8 cellular contexts compared by ENCODE assay signal in the genomic region with DNA sequence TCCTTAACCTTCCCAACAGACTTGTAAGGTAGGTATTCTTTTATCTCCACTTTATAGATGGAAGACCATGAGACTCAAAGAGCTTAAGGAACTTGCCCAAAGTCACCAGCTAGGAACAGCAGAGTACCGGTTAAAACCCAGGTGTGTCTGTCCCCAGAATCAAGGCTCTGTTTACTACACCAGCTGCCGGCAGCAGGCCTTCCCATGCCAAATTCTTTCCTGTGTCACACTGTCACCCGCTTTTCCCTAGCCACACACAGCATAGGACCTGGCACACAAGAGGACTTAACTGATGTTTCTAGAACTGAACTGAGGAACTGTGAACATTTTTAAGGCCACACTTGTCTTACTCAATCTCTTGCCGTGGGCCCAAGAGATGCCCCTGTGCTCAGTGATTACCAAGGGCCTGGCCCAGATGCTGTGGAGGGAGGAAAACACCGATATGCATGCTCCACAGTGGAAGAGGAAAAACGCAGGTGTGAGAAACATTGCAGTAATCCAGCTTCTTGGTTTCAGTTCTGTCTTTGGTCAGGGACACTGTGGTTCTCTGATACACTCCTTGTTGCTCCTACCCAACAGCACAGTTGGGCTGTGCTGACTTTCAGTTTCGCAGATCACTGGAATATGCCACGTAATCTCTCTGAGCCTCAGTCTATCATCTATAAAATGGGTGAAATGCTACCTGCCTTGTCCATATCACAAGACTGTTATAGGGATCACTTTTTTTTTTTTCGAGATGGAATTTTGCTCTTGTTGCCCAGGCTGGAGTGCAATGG. TPM values are rescaled to one million over a fixed set of nuclear protein-coding genes. Genes with fewer than 3 reads are reported as not detected.
DNase-seq lines count a peak whose midpoint lies in the region; ATAC-seq and TF ChIP-seq lines count a peak whose summit lies in the region.

No MANE protein-coding gene starts in this region.

- peak; percentile 24 for TF ChIP-seq POLR2A in GM19193 (IDR thresholded peaks at IDR 0.05; ENCODE audit: extremely low read depth, insufficient read depth, insufficient read length)

- H3K4me3 ChIP-seq in BLaER1 treated with 17β-estradiol and CSF1 and Interleukin-3, amounts not matched to agents 10 nM and 100 nM, result no peak overlapping the region

- no peak for TF ChIP-seq CTCF in WTC11 (IDR thresholded peaks at IDR 0.05)

- H3K27me3 ChIP-seq in BLaER1 treated with 17β-estradiol and CSF1 and Interleukin-3, amounts not matched to agents 10 nM and 100 nM, result no peaks in the 10 kb centered on the region

- H3K4me3 Mint-ChIP-seq in activated naive CD8-positive, alpha-beta T cell treated with anti-CD3 and anti-CD28 coated beads, Interleukin-2, amount 50 U/mL, for 24 hours, result no peak overlapping the region
- H3K4me3 Mint-ChIP-seq in WTC11, result no peak overlapping the region

- peak; percentile 83 for ATAC-seq in HG03159 (IDR thresholded peaks at IDR 0.05; ENCODE audit: unreplicated experiment)
- peak; percentile 83 for ATAC-seq in activated naive CD8-positive, alpha-beta T cell treated with anti-CD3 and anti-CD28 coated beads, Interleukin-2, amount 50 U/mL, for 24 hours
- no peak for ATAC-seq in WTC11

- CTCF ChIA-PET in WTC11 (lab: Charles Lee), result interaction anchor here (1.1 to 3.2 kb wide), 3 partner anchors 26 to 55 kb away, joined by 3 to 15 read pairs (median 11); no protein-coding TSS in a partner anchor

- H3K27ac ChIP-seq in BLaER1 treated with 17β-estradiol and CSF1 and Interleukin-3, amounts not matched to agents 10 nM and 100 nM, result peak overlapping the region in 9 of 11 experiments; percentile 10 to 75 (median 62); a peak in 16 of 22 replicates

- H3K4me1 ChIP-seq in BLaER1 treated with 17β-estradiol and CSF1 and Interleukin-3, amounts not matched to agents 10 nM and 100 nM, result peaks cover 22 to 46% (median 37%) of the 10 kb centered on the region in 10 experiments

- peak overlapping the region; percentile 67 for H3K27ac Mint-ChIP-seq in activated naive CD8-positive, alpha-beta T cell treated with anti-CD3 and anti-CD28 coated beads, Interleukin-2, amount 50 U/mL, for 24 hours
- H3K27ac Mint-ChIP-seq in WTC11, result no peak overlapping the region

- H3K9me3 Mint-ChIP-seq in activated naive CD8-positive, alpha-beta T cell treated with anti-CD3 and anti-CD28 coated beads, Interleukin-2, amount 50 U/mL, for 24 hours, result no peaks in the 10 kb centered on the region
- H3K9me3 Mint-ChIP-seq in WTC11, result peaks cover 22% of the 10 kb centered on the region

- POLR2A ChIA-PET in WTC11 (lab: Charles Lee), result no interaction called here

- H3K4me2 ChIP-seq in BLaER1 treated with 17β-estradiol and CSF1 and Interleukin-3, amounts not matched to agents 10 nM and 100 nM, result peak overlapping the region; percentile 15 to 66 (median 51)

- H3K27me3 Mint-ChIP-seq in activated naive CD8-positive, alpha-beta T cell treated with anti-CD3 and anti-CD28 coated beads, Interleukin-2, amount 50 U/mL, for 24 hours, result no peaks in the 10 kb centered on the region
- peaks cover 4% of the 10 kb centered on the region; the same call in 1 of the 2 replicates for H3K27me3 Mint-ChIP-seq in WTC11 (ENCODE audit: low read depth)

- no peaks in the 10 kb centered on the region for H4K20me1 ChIP-seq in BLaER1 treated with 17β-estradiol and CSF1 and Interleukin-3, amounts not matched to agents 10 nM and 100 nM

- no peak for DNase-seq in activated naive CD8-positive, alpha-beta T cell treated with anti-CD3 and anti-CD28 coated beads, Interleukin-2, amount 50 U/mL, for 24 hours
- DNase-seq in WTC11 (ENCODE audit: low spot score) (no peak), NCI-H774 (lab: John Stamatoyannopoulos, UW) (no peak), NCI-H524 (lab: John Stamatoyannopoulos, UW) (no peak)
- DNase-seq in effector CD8-positive, alpha-beta T cell (lab: John Stamatoyannopoulos, UW), result no peak

- H3K36me3 Mint-ChIP-seq in activated naive CD8-positive, alpha-beta T cell treated with anti-CD3 and anti-CD28 coated beads, Interleukin-2, amount 50 U/mL, for 24 hours (ENCODE audit: low read depth), result no peaks in the 10 kb centered on the region
- peaks cover 11% of the 10 kb centered on the region for H3K36me3 Mint-ChIP-seq in WTC11

- H3K9me3 ChIP-seq in BLaER1 treated with 17β-estradiol and CSF1 and Interleukin-3, amounts not matched to agents 10 nM and 100 nM (replicated peaks in 1 of 11), result no peaks in the 10 kb centered on the region

- peak overlapping the region in 5 of 11 experiments; percentile 20 to 51 (median 39); a peak in 6 of 22 replicates for H3K9ac ChIP-seq in BLaER1 treated with 17β-estradiol and CSF1 and Interleukin-3, amounts not matched to agents 10 nM and 100 nM

- no peaks in the 10 kb centered on the region for H3K36me3 ChIP-seq in BLaER1 treated with 17β-estradiol and CSF1 and Interleukin-3, amounts not matched to agents 10 nM and 100 nM

- peaks cover 29% of the 10 kb centered on the region for H3K4me1 Mint-ChIP-seq in activated naive CD8-positive, alpha-beta T cell treated with anti-CD3 and anti-CD28 coated beads, Interleukin-2, amount 50 U/mL, for 24 hours
- H3K4me1 Mint-ChIP-seq in WTC11, result peaks cover 13% of the 10 kb centered on the region

TF ChIP-seq in WTC11, 78 proteins besides CTCF, POLR2A, EP300 and RAD21:
- TF ChIP-seq, protein P1, sequence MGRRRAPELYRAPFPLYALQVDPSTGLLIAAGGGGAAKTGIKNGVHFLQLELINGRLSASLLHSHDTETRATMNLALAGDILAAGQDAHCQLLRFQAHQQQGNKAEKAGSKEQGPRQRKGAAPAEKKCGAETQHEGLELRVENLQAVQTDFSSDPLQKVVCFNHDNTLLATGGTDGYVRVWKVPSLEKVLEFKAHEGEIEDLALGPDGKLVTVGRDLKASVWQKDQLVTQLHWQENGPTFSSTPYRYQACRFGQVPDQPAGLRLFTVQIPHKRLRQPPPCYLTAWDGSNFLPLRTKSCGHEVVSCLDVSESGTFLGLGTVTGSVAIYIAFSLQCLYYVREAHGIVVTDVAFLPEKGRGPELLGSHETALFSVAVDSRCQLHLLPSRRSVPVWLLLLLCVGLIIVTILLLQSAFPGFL (CRISPR knock-in tag; IDR thresholded peaks at IDR 0.05; ENCODE audit: borderline replicate concordance), result no peak
- TF ChIP-seq, protein P2, sequence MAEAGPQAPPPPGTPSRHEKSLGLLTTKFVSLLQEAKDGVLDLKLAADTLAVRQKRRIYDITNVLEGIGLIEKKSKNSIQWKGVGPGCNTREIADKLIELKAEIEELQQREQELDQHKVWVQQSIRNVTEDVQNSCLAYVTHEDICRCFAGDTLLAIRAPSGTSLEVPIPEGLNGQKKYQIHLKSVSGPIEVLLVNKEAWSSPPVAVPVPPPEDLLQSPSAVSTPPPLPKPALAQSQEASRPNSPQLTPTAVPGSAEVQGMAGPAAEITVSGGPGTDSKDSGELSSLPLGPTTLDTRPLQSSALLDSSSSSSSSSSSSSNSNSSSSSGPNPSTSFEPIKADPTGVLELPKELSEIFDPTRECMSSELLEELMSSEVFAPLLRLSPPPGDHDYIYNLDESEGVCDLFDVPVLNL (CRISPR knock-in tag; IDR thresholded peaks at IDR 0.05; ENCODE audit: borderline replicate concordance, low read depth), result no peak
- TF ChIP-seq, protein P3, sequence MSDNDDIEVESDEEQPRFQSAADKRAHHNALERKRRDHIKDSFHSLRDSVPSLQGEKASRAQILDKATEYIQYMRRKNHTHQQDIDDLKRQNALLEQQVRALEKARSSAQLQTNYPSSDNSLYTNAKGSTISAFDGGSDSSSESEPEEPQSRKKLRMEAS (CRISPR knock-in tag; IDR thresholded peaks at IDR 0.05), result no peak
- TF ChIP-seq NR2C2 (CRISPR knock-in tag; IDR thresholded peaks at IDR 0.05), result no peak
- TF ChIP-seq EMX1 (CRISPR knock-in tag; IDR thresholded peaks at IDR 0.05), result no peak
- TF ChIP-seq GABPB1 (CRISPR knock-in tag; IDR thresholded peaks at IDR 0.05), result no peak
- no peak for TF ChIP-seq ZNF121 (CRISPR knock-in tag; IDR thresholded peaks at IDR 0.05)
- TF ChIP-seq TP53 (CRISPR knock-in tag; IDR thresholded peaks at IDR 0.05), result no peak
- TF ChIP-seq TEAD4 (CRISPR knock-in tag; IDR thresholded peaks at IDR 0.05), result no peak
- TF ChIP-seq, protein P4, sequence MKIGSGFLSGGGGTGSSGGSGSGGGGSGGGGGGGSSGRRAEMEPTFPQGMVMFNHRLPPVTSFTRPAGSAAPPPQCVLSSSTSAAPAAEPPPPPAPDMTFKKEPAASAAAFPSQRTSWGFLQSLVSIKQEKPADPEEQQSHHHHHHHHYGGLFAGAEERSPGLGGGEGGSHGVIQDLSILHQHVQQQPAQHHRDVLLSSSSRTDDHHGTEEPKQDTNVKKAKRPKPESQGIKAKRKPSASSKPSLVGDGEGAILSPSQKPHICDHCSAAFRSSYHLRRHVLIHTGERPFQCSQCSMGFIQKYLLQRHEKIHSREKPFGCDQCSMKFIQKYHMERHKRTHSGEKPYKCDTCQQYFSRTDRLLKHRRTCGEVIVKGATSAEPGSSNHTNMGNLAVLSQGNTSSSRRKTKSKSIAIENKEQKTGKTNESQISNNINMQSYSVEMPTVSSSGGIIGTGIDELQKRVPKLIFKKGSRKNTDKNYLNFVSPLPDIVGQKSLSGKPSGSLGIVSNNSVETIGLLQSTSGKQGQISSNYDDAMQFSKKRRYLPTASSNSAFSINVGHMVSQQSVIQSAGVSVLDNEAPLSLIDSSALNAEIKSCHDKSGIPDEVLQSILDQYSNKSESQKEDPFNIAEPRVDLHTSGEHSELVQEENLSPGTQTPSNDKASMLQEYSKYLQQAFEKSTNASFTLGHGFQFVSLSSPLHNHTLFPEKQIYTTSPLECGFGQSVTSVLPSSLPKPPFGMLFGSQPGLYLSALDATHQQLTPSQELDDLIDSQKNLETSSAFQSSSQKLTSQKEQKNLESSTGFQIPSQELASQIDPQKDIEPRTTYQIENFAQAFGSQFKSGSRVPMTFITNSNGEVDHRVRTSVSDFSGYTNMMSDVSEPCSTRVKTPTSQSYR (CRISPR knock-in tag; IDR thresholded peaks at IDR 0.05), result no peak
TF ChIP-seq in WTC11: peak in this region for 0.

RNA-seq across cellular contexts. Expression of a gene that starts 13.9 kb away (rescaled TPM):
- 0.18 TPM in 1 of 3 replicates, not detected in the others for total RNA-seq in WTC11 (2021)

RNA-seq across cellular contexts. Expression of a gene that starts 43.1 kb away (rescaled TPM):
- 0.07 to 0.15 TPM in 2 of 3 replicates, not detected in the other for total RNA-seq in WTC11 (2021)
